Comparison of ENCODE assay signal across 16 cellular contexts in the genomic region with DNA sequence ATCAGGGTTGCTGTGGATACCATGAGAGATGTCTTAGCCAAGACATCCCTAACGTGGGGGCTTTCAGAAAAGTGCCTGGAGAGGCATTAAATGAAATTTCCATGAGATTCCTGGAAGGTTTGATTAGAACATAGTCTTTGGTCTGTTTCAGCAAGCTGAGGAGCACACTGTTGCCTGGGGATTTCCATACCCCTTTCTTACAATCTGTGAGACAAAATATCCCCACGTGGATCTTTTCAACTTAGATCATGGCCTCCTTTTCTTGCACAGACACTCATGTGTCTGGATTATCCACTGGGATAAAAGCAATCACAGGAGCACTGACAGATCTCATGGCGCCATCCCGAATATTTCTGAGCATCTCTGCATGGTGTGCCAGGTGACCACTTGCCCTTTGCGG. TPM values are rescaled to one million over a fixed set of nuclear protein-coding genes. Genes with fewer than 3 reads are reported as not detected.
A peak's percentile ranks its signal among the peaks of the same experiment; 100 is the strongest.
DNase-seq lines count a peak whose midpoint lies in the region; ATAC-seq and TF ChIP-seq lines count a peak whose summit lies in the region.
"Had no signal": no experiment of that assay in that cellular context is flagged by ENCODE, and none has a peak within 500 bp of the region (broad histone marks: within the 10 kb centered on the region; RNA-seq: fewer than 3 reads in every experiment).

No MANE protein-coding gene starts in this region.

- no peaks in the 10 kb centered on the region for H3K9me3 ChIP-seq in osteoblast (ENCODE audit: low read depth, low read length)
- peaks cover 1% of the 10 kb centered on the region for H3K9me3 ChIP-seq in aorta (ENCODE audit: control insufficient read depth, low read length)
- H3K9me3 ChIP-seq: A549 had no signal

- no peaks in the 10 kb centered on the region for H3K36me3 ChIP-seq in osteoblast (ENCODE audit: insufficient read depth, low read length)
- H3K36me3 ChIP-seq in aorta (ENCODE audit: control insufficient read depth in 1 of 2, insufficient read depth in 2 of 2, low read length in 1 of 2) = no peaks in the 10 kb centered on the region

- H3K4me3 ChIP-seq in coronary artery (no peak overlapping the region), osteoblast (ENCODE audit: insufficient read depth, low read length) (no peak overlapping the region), aorta (ENCODE audit: low read length in 2 of 2) (no peak overlapping the region)
- H3K4me3 ChIP-seq: A549, GM23338 had no signal

- H3K79me2 ChIP-seq in osteoblast (ENCODE audit: insufficient read depth, low read length) = no peaks in the 10 kb centered on the region

- no peak overlapping the region for H3K4me3 Mint-ChIP-seq in activated CD4-positive, alpha-beta T cell treated with anti-CD3 and anti-CD28 coated beads, Interleukin-2, amount 10 ng/mL, durations not matched to agents 7 days and 5 days
- H3K4me3 Mint-ChIP-seq: CD8-positive, alpha-beta T cell; GM23338 had no signal

- H3K36me3 Mint-ChIP-seq in activated CD4-positive, alpha-beta T cell treated with anti-CD3 and anti-CD28 coated beads, Interleukin-2, amount 10 ng/mL, durations not matched to agents 7 days and 5 days (ENCODE audit: low read depth) = no peaks in the 10 kb centered on the region
- H3K36me3 Mint-ChIP-seq: CD8-positive, alpha-beta T cell had no signal

- no peaks in the 10 kb centered on the region for H3K4me1 ChIP-seq in osteoblast (ENCODE audit: insufficient read depth, low read length)
- no peaks in the 10 kb centered on the region for H3K4me1 ChIP-seq in aorta (ENCODE audit: control insufficient read depth in 1 of 2, insufficient read depth in 2 of 2, low read length in 2 of 2)
- H3K4me1 ChIP-seq: A549 had no signal

- peaks cover 23% of the 10 kb centered on the region for H3K4me1 Mint-ChIP-seq in activated CD4-positive, alpha-beta T cell treated with anti-CD3 and anti-CD28 coated beads, Interleukin-2, amount 10 ng/mL, durations not matched to agents 7 days and 5 days
- H3K4me1 Mint-ChIP-seq: GM23338 had no signal

- ATAC-seq in GM19395 (IDR thresholded peaks at IDR 0.05; ENCODE audit: unreplicated experiment) = no peak
- ATAC-seq in aorta (ENCODE audit: low FRiP score) = no peak
- ATAC-seq: A549; CD8-positive, alpha-beta T cell; GM23338 had no signal

- H3K27me3 ChIP-seq in osteoblast (ENCODE audit: insufficient read depth, low read length) (peaks cover 2% of the 10 kb centered on the region), aorta (ENCODE audit: control insufficient read depth in 1 of 2, insufficient read depth in 2 of 2, low read length in 1 of 2) (no peaks in the 10 kb centered on the region)

- TF ChIP-seq CTCF in coronary artery (IDR thresholded peaks at IDR 0.05) (no peak), osteoblast (IDR thresholded peaks at IDR 0.05; ENCODE audit: extremely low read depth, low read depth, low read length) (no peak)

- no peak for DNase-seq in activated CD4-positive, alpha-beta T cell treated with anti-CD3 and anti-CD28 coated beads, Interleukin-2, amount 10 ng/mL, durations not matched to agents 7 days and 5 days
- no peak for DNase-seq in activated CD4-positive, alpha-beta T cell treated with anti-CD3 and anti-CD28 coated beads, Interleukin-2, amount 50 U/mL, for 1 hour
- peak; percentile 0 for DNase-seq in coronary artery (ENCODE audit: low spot score)
- peak; percentile 61 for DNase-seq in osteoblast (ENCODE audit: insufficient read length, low spot score, missing footprints)
- no peak for DNase-seq in aorta
- no peak for DNase-seq in NCI-H128 (lab: John Stamatoyannopoulos, UW; ENCODE audit: unreplicated experiment)
- DNase-seq: Calu3; CD8-positive, alpha-beta T cell had no signal

- H3K27ac ChIP-seq in coronary artery (no peak overlapping the region), osteoblast (ENCODE audit: low read depth, low read length) (no peak overlapping the region), aorta (ENCODE audit: low read depth in 1 of 2, low read length in 2 of 2) (no peak overlapping the region)
- H3K27ac ChIP-seq: 22Rv1, A549, HL-60 had no signal

- CTCF ChIA-PET in activated CD4-positive, alpha-beta T cell treated with anti-CD3 and anti-CD28 coated beads, Interleukin-2, amount 10 ng/mL, durations not matched to agents 7 days and 5 days (lab: Charles Lee) = no interaction called here

- no peak overlapping the region for H3K4me2 ChIP-seq in osteoblast (ENCODE audit: insufficient read depth, low read length)
- H3K4me2 ChIP-seq: A549, GM23338 had no signal

- no peaks in the 10 kb centered on the region for H4K20me1 ChIP-seq in osteoblast (ENCODE audit: insufficient read depth, low read length)

- H3K9me3 Mint-ChIP-seq in activated CD4-positive, alpha-beta T cell treated with anti-CD3 and anti-CD28 coated beads, Interleukin-2, amount 10 ng/mL, durations not matched to agents 7 days and 5 days = no peaks in the 10 kb centered on the region
- H3K9me3 Mint-ChIP-seq: CD8-positive, alpha-beta T cell had no signal

- intact Hi-C loops in aorta (cut with DNase I) = no loop called here

- peak overlapping the region; percentile 5 for H3K27ac Mint-ChIP-seq in activated CD4-positive, alpha-beta T cell treated with anti-CD3 and anti-CD28 coated beads, Interleukin-2, amount 10 ng/mL, durations not matched to agents 7 days and 5 days
- H3K27ac Mint-ChIP-seq: CD8-positive, alpha-beta T cell; GM23338 had no signal

- 82 to 85% methylated on average over 5 of the region's 5 CpGs for WGBS in aorta, 2 donors

- POLR2A ChIA-PET in activated CD4-positive, alpha-beta T cell treated with anti-CD3 and anti-CD28 coated beads, Interleukin-2, amount 10 ng/mL, durations not matched to agents 7 days and 5 days (lab: Charles Lee) = no interaction called here

- H2AFZ ChIP-seq in osteoblast (ENCODE audit: low read length) = no peak overlapping the region
- H2AFZ ChIP-seq: GM23338 had no signal

- no peaks in the 10 kb centered on the region for H3K27me3 Mint-ChIP-seq in activated CD4-positive, alpha-beta T cell treated with anti-CD3 and anti-CD28 coated beads, Interleukin-2, amount 10 ng/mL, durations not matched to agents 7 days and 5 days

RNA-seq across cellular contexts. Expression of a gene that starts 41.7 kb away (rescaled TPM):
- total RNA-seq in activated CD4-positive, alpha-beta T cell treated with anti-CD3 and anti-CD28 coated beads, Interleukin-2, amount 10 ng/mL, durations not matched to agents 7 days and 5 days = not detected
- not detected in 2 replicates for total RNA-seq in osteoblast
- total RNA-seq in aorta = under 1 TPM in 1 of 2 donors, not detected in 1; 0.15 TPM
- not detected for polyA plus RNA-seq in aorta
- total RNA-seq: Calu3; CD8-positive, alpha-beta T cell; Daoy; GM23338; HT1080 had no signal
- polyA plus RNA-seq: A549, BJ had no signal

Comparison
In these comparisons a context has a peak if more than half of its experiments do, and no peak if none do; other contexts are left out.
1. DNase-seq: peak in coronary artery (single experiment) and osteoblast (single experiment); none in activated CD4-positive, alpha-beta T cell treated with anti-CD3 and anti-CD28 coated beads, Interleukin-2, amount 10 ng/mL, durations not matched to agents 7 days and 5 days (single experiment), activated CD4-positive, alpha-beta T cell treated with anti-CD3 and anti-CD28 coated beads, Interleukin-2, amount 50 U/mL, for 1 hour (single experiment), aorta (0 of 2) and NCI-H128 (single experiment).